28 cellular contexts compared by ENCODE assay signal in genomic region chr18:73218293-73218692, GRCh38.
"Had no signal": no experiment of that assay in that cellular context is flagged by ENCODE, and none has a peak within 500 bp of the region (broad histone marks: within the 10 kb centered on the region; RNA-seq: fewer than 3 reads in every experiment).

No MANE protein-coding gene starts in this region.

- H3K4me1 ChIP-seq: stomach, suprapubic skin, testis, thyroid gland, tibial artery, tibial nerve, transverse colon, upper lobe of left lung, upper lobe of right lung, uterus, vagina had no signal

- H3K27ac Mint-ChIP-seq: stimulated activated effector memory CD8-positive, alpha-beta T cell treated with anti-CD3 and anti-CD28 coated beads, Interleukin-12 subunit alpha, Interleukin-12 subunit beta, amount 100 ng/mL, for 72 hours; stimulated activated memory B cell treated with anti-CD40 and anti-IgM and Interleukin-4, amounts not matched to agents 10 μg/mL and 1 μg/mL and 100 μg/mL, for 72 hours; stimulated activated naive B cell treated with anti-CD40 and anti-IgM and Interleukin-4, amounts not matched to agents 10 μg/mL and 1 μg/mL and 100 μg/mL, for 72 hours; stimulated activated naive CD8-positive, alpha-beta T cell treated with anti-CD3 and anti-CD28 coated beads, Interleukin-15, amount 100 ng/mL, for 72 hours; stimulated activated naive CD8-positive, alpha-beta T cell treated with anti-CD3 and anti-CD28 coated beads, Interleukin-15, Interleukin-2, amounts not matched to agents 100 ng/mL and 50 ng/mL, for 24 hours; type B pancreatic cell had no signal

- ATAC-seq: stimulated activated effector memory CD8-positive, alpha-beta T cell treated with anti-CD3 and anti-CD28 coated beads, Interleukin-12 subunit alpha, Interleukin-12 subunit beta, amount 100 ng/mL, for 72 hours; stimulated activated memory B cell treated with anti-CD40 and anti-IgM and Interleukin-4, amounts not matched to agents 10 μg/mL and 1 μg/mL and 100 μg/mL, for 72 hours; stimulated activated naive B cell treated with anti-CD40 and anti-IgM and Interleukin-4, amounts not matched to agents 10 μg/mL and 1 μg/mL and 100 μg/mL, for 72 hours; stimulated activated naive CD8-positive, alpha-beta T cell treated with anti-CD3 and anti-CD28 coated beads, Interleukin-15, amount 100 ng/mL, for 72 hours; stimulated activated naive CD8-positive, alpha-beta T cell treated with anti-CD3 and anti-CD28 coated beads, Interleukin-15, Interleukin-2, amounts not matched to agents 100 U/mL and 50 U/mL, for 24 hours; upper lobe of right lung had no signal

- DNase-seq: stimulated activated CD4-positive, alpha-beta T cell treated with anti-CD3 and anti-CD28 coated beads, Interleukin-2, amount 100 ng/mL, for 48 hours; stimulated activated CD4-positive, alpha-beta T cell treated with anti-CD3 and anti-CD28 coated beads, Interleukin-4, amount 100 ng/mL, for 1 hour; stimulated activated CD4-positive, alpha-beta T cell treated with anti-CD3 and anti-CD28 coated beads, Interleukin-4, amount 100 ng/mL, for 24 hours; stimulated activated CD4-positive, alpha-beta T cell treated with anti-CD3 and anti-CD28 coated beads, Interleukin-4, amount 100 ng/mL, for 4 hours; stimulated activated CD8-positive, alpha-beta memory T cell treated with anti-CD3 and anti-CD28 coated beads, Interleukin-4, amount 100 ng/mL, for 48 hours; stimulated activated naive B cell treated with anti-CD40 and anti-IgM and Interleukin-4, amounts not matched to agents 10 μg/mL and 1 μg/mL and 100 μg/mL, for 72 hours; stimulated activated naive CD4-positive, alpha-beta T cell; stimulated activated naive CD4-positive, alpha-beta T cell treated with Interleukin-2 at 50 U/mL for 16 hours; stimulated activated naive CD8-positive, alpha-beta T cell treated with anti-CD3 and anti-CD28 coated beads, Interleukin-15, amount 100 ng/mL, for 72 hours; stimulated activated naive CD8-positive, alpha-beta T cell treated with anti-CD3 and anti-CD28 coated beads, Interleukin-15, Interleukin-2, amounts not matched to agents 100 U/mL and 50 U/mL, for 24 hours; stomach; substantia nigra; testis; thyroid gland; tibial artery; transverse colon; trophoblast cell; upper lobe of left lung; upper lobe of right lung; uterus had no signal

- H3K36me3 ChIP-seq: stomach, suprapubic skin, thoracic aorta, thyroid gland, tibial artery, tibial nerve, transverse colon, upper lobe of left lung, upper lobe of right lung, uterus, vagina had no signal

- H3K27me3 ChIP-seq: stomach, suprapubic skin, testis, thyroid gland, tibial artery, tibial nerve, transverse colon, upper lobe of left lung, upper lobe of right lung, uterus, vagina had no signal

- H3K36me3 Mint-ChIP-seq: stimulated activated effector memory CD8-positive, alpha-beta T cell treated with anti-CD3 and anti-CD28 coated beads, Interleukin-12 subunit alpha, Interleukin-12 subunit beta, amount 100 ng/mL, for 72 hours; stimulated activated memory B cell treated with anti-CD40 and anti-IgM and Interleukin-4, amounts not matched to agents 10 μg/mL and 1 μg/mL and 100 μg/mL, for 72 hours; stimulated activated naive B cell treated with anti-CD40 and anti-IgM and Interleukin-4, amounts not matched to agents 10 μg/mL and 1 μg/mL and 100 μg/mL, for 72 hours; type B pancreatic cell had no signal

- H3K27me3 Mint-ChIP-seq: stimulated activated memory B cell treated with anti-CD40 and anti-IgM and Interleukin-4, amounts not matched to agents 10 μg/mL and 1 μg/mL and 100 μg/mL, for 72 hours; stimulated activated naive CD8-positive, alpha-beta T cell treated with anti-CD3 and anti-CD28 coated beads, Interleukin-15, amount 100 ng/mL, for 72 hours; stimulated activated naive CD8-positive, alpha-beta T cell treated with anti-CD3 and anti-CD28 coated beads, Interleukin-15, Interleukin-2, amounts not matched to agents 100 ng/mL and 50 ng/mL, for 24 hours; type B pancreatic cell had no signal

- H3K4me3 Mint-ChIP-seq: stimulated activated effector memory CD8-positive, alpha-beta T cell treated with anti-CD3 and anti-CD28 coated beads, Interleukin-12 subunit alpha, Interleukin-12 subunit beta, amount 100 ng/mL, for 72 hours; stimulated activated memory B cell treated with anti-CD40 and anti-IgM and Interleukin-4, amounts not matched to agents 10 μg/mL and 1 μg/mL and 100 μg/mL, for 72 hours; stimulated activated naive B cell treated with anti-CD40 and anti-IgM and Interleukin-4, amounts not matched to agents 10 μg/mL and 1 μg/mL and 100 μg/mL, for 72 hours; stimulated activated naive CD8-positive, alpha-beta T cell treated with anti-CD3 and anti-CD28 coated beads, Interleukin-15, amount 100 ng/mL, for 72 hours; stimulated activated naive CD8-positive, alpha-beta T cell treated with anti-CD3 and anti-CD28 coated beads, Interleukin-15, Interleukin-2, amounts not matched to agents 100 ng/mL and 50 ng/mL, for 24 hours; type B pancreatic cell had no signal

- H3K27ac ChIP-seq: stomach, suprapubic skin, testis, thoracic aorta, thyroid gland, tibial artery, tibial nerve, transverse colon, upper lobe of left lung, upper lobe of right lung, uterus, vagina had no signal

- H3K4me3 ChIP-seq: stomach, suprapubic skin, testis, thoracic aorta, thyroid gland, tibial artery, tibial nerve, transverse colon, upper lobe of left lung, upper lobe of right lung, uterus, vagina had no signal

- H3K9me3 ChIP-seq: testis, thyroid gland, uterus, vagina had no signal

- H3K4me1 Mint-ChIP-seq: stimulated activated effector memory CD8-positive, alpha-beta T cell treated with anti-CD3 and anti-CD28 coated beads, Interleukin-12 subunit alpha, Interleukin-12 subunit beta, amount 100 ng/mL, for 72 hours; stimulated activated memory B cell treated with anti-CD40 and anti-IgM and Interleukin-4, amounts not matched to agents 10 μg/mL and 1 μg/mL and 100 μg/mL, for 72 hours; stimulated activated naive B cell treated with anti-CD40 and anti-IgM and Interleukin-4, amounts not matched to agents 10 μg/mL and 1 μg/mL and 100 μg/mL, for 72 hours; stimulated activated naive CD8-positive, alpha-beta T cell treated with anti-CD3 and anti-CD28 coated beads, Interleukin-15, amount 100 ng/mL, for 72 hours had no signal
